Comparison of ENCODE assay signal across 28 cellular contexts in genomic region chr6:37974381-37974780, GRCh38.
"Had no signal": no experiment of that assay in that cellular context is flagged by ENCODE, and none has a peak within 500 bp of the region (broad histone marks: within the 10 kb centered on the region; RNA-seq: fewer than 3 reads in every experiment).

No MANE protein-coding gene starts in this region.

- ATAC-seq: activated T-cell treated with anti-CD3 and anti-CD28 coated beads, Interleukin-2, amount 50 U/mL, for 72 hours; effector memory CD8-positive, alpha-beta T cell; gastroesophageal sphincter; heart right ventricle had no signal

- H3K27ac Mint-ChIP-seq: activated CD4-positive, alpha-beta memory T cell treated with anti-CD3 and anti-CD28 coated beads, Interleukin-2, amount 10 ng/mL, durations not matched to agents 7 days and 5 days; activated CD4-positive, alpha-beta T cell treated with anti-CD3 and anti-CD28 coated beads, Interleukin-2, amount 10 ng/mL, durations not matched to agents 7 days and 5 days; activated naive CD8-positive, alpha-beta T cell; activated T-cell treated with anti-CD3 and anti-CD28 coated beads, Interleukin-2, amount 50 U/mL, for 24 hours; effector memory CD8-positive, alpha-beta T cell had no signal

- DNase-seq: activated CD4-positive, alpha-beta memory T cell treated with anti-CD3 and anti-CD28 coated beads, Interleukin-2, amount 10 ng/mL, durations not matched to agents 7 days and 5 days; activated CD4-positive, alpha-beta T cell treated with anti-CD3 and anti-CD28 coated beads for 4 hours; activated CD4-positive, alpha-beta T cell treated with anti-CD3 and anti-CD28 coated beads, Interleukin-2, amount 10 ng/mL, durations not matched to agents 7 days and 5 days; activated CD4-positive, alpha-beta T cell treated with anti-CD3 and anti-CD28 coated beads, Interleukin-2, amount 50 U/mL, for 4 hours; activated CD4-positive, CD25-positive, alpha-beta regulatory T cell; activated CD4-positive, CD25-positive, alpha-beta regulatory T cell treated with anti-CD3 and anti-CD28 coated beads, Interleukin-2, amount 50 U/mL, for 72 hours; activated CD8-positive, alpha-beta memory T cell treated with anti-CD3 and anti-CD28 coated beads, Interleukin-2, amount 50 U/mL, for 48 hours; activated gamma-delta T cell treated with Interleukin-2 at 50 U/mL for 16 hours; activated naive CD4-positive, alpha-beta T cell treated with anti-CD3 and anti-CD28 coated beads, Interleukin-2, amount 50 U/mL, for 16 hours; activated naive CD4-positive, alpha-beta T cell treated with Interleukin-2 at 50 U/mL for 16 hours; activated T-cell treated with anti-CD3 and anti-CD28 coated beads for 4 hours; activated T-cell treated with anti-CD3 and anti-CD28 coated beads, Interleukin-2, amount 50 U/mL, for 24 hours; activated T-cell treated with anti-CD3 and anti-CD28 coated beads, Interleukin-2, amount 50 U/mL, for 72 hours; amniotic stem cell; anterior cingulate cortex; brain microvascular endothelial cell; caudate nucleus; cortex of kidney; dermis blood vessel endothelial cell; effector CD4-positive, alpha-beta T cell; effector memory CD8-positive, alpha-beta T cell; esophagus squamous epithelium; foreskin melanocyte; heart right ventricle; T-helper 1 cell; T-helper 2 cell had no signal

- H3K27me3 ChIP-seq: brain microvascular endothelial cell, esophagus squamous epithelium, gastroesophageal sphincter, heart right ventricle had no signal

- H3K27ac ChIP-seq: brain microvascular endothelial cell, esophagus squamous epithelium, gastroesophageal sphincter, heart right ventricle had no signal

- H3K4me3 Mint-ChIP-seq: activated CD4-positive, alpha-beta memory T cell treated with anti-CD3 and anti-CD28 coated beads, Interleukin-2, amount 10 ng/mL, durations not matched to agents 7 days and 5 days; activated CD4-positive, alpha-beta T cell treated with anti-CD3 and anti-CD28 coated beads, Interleukin-2, amount 10 ng/mL, durations not matched to agents 7 days and 5 days; activated naive CD8-positive, alpha-beta T cell; activated T-cell treated with anti-CD3 and anti-CD28 coated beads, Interleukin-2, amount 50 U/mL, for 24 hours; activated T-cell treated with anti-CD3 and anti-CD28 coated beads, Interleukin-2, amount 50 U/mL, for 72 hours; effector memory CD8-positive, alpha-beta T cell had no signal

- H3K36me3 ChIP-seq: esophagus squamous epithelium, gastroesophageal sphincter, heart right ventricle had no signal

- H3K27me3 Mint-ChIP-seq: activated CD4-positive, alpha-beta memory T cell treated with anti-CD3 and anti-CD28 coated beads, Interleukin-2, amount 10 ng/mL, durations not matched to agents 7 days and 5 days; activated CD4-positive, alpha-beta T cell treated with anti-CD3 and anti-CD28 coated beads, Interleukin-2, amount 10 ng/mL, durations not matched to agents 7 days and 5 days; activated naive CD8-positive, alpha-beta T cell; activated T-cell treated with anti-CD3 and anti-CD28 coated beads, Interleukin-2, amount 50 U/mL, for 24 hours; effector memory CD8-positive, alpha-beta T cell had no signal

- H3K9me3 Mint-ChIP-seq: activated T-cell treated with anti-CD3 and anti-CD28 coated beads, Interleukin-2, amount 50 U/mL, for 72 hours; effector memory CD8-positive, alpha-beta T cell had no signal

- H3K4me3 ChIP-seq: esophagus squamous epithelium, gastroesophageal sphincter, heart right ventricle had no signal
